In the genomic region with DNA sequence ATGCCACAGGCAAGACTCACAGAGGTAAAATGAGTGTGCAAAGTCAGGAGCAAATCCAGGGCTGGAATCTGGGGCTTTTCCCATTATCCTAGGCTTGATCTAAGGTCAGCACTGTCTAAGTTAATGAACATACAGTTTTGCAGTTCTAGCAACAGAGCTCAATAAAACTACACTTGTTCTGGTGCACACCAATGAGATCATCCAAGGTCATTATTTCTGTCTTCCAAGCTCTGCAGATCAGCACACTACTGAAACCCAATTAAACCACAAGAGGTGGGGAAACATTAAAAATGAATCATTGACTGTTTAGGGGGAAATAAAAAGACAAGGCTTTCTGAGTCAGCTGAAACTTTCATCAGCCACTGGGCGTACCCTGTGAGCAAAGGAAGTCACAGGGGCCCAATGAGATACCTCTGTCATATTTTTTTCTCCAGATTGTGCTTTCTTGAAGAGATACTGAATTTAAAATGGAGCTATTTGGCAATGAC, we compare ENCODE assay signal across 8 cellular contexts.
DNase-seq lines count a peak whose midpoint lies in the region; ATAC-seq and TF ChIP-seq lines count a peak whose summit lies in the region.

No MANE protein-coding gene starts in this region.

- no peaks in the 10 kb centered on the region for H4K20me1 ChIP-seq in IMR-90 (ENCODE audit: insufficient read depth, low read length)
- H4K20me1 ChIP-seq in osteoblast (ENCODE audit: insufficient read depth, low read length): no peaks in the 10 kb centered on the region

- H3K9ac ChIP-seq in IMR-90 (ENCODE audit: low read depth, low read length): no peak overlapping the region

- H3K56ac ChIP-seq in IMR-90 (ENCODE audit: extremely low read depth, insufficient read depth, low read length): no peak overlapping the region

- H2AFZ ChIP-seq in IMR-90 (replicated peaks; ENCODE audit: low read length, poor library complexity) (no peak overlapping the region), osteoblast (ENCODE audit: low read length) (no peak overlapping the region)

- H3K36me3 Mint-ChIP-seq in CD8-positive, alpha-beta memory T cell: no peaks in the 10 kb centered on the region
- H3K36me3 Mint-ChIP-seq in activated CD4-positive, alpha-beta memory T cell treated with anti-CD3 and anti-CD28 coated beads, Interleukin-2, amount 10 ng/mL, durations not matched to agents 7 days and 5 days (ENCODE audit: low read depth): no peaks in the 10 kb centered on the region

- H2BK5ac ChIP-seq in IMR-90 (ENCODE audit: low read depth, low read length, poor library complexity, severe bottlenecking): no peak overlapping the region

- no peak overlapping the region for H2AK9ac ChIP-seq in IMR-90 (replicated peaks; ENCODE audit: low read depth, low read length, poor library complexity)

- H3K4me3 Mint-ChIP-seq in CD8-positive, alpha-beta memory T cell: no peak overlapping the region
- H3K4me3 Mint-ChIP-seq in activated CD4-positive, alpha-beta memory T cell treated with anti-CD3 and anti-CD28 coated beads, Interleukin-2, amount 10 ng/mL, durations not matched to agents 7 days and 5 days: no peak overlapping the region

- CTCF ChIA-PET in GM10248 (lab: Yijun Ruan, JAX): interaction anchor here (0.8 to 1.4 kb wide), 3 partner anchors 8 to 17 kb away, joined by 3 to 5 read pairs (median 3); no protein-coding TSS in a partner anchor
- CTCF ChIA-PET in IMR-90 (lab: Yijun Ruan, JAX): interaction anchor here (1.7 kb wide), 1 partner anchor 10 kb away, joined by 5 read pairs; no protein-coding TSS in a partner anchor
- CTCF ChIA-PET in CD8-positive, alpha-beta memory T cell (lab: Charles Lee): no interaction called here
- CTCF ChIA-PET in activated CD4-positive, alpha-beta memory T cell treated with anti-CD3 and anti-CD28 coated beads, Interleukin-2, amount 10 ng/mL, durations not matched to agents 7 days and 5 days (lab: Charles Lee): no interaction called here

- peak overlapping the region; percentile 2; the same call in 1 of the 2 replicates for H2BK20ac ChIP-seq in IMR-90 (ENCODE audit: low read depth, low read length)

- H3K9me1 ChIP-seq in IMR-90 (ENCODE audit: insufficient read depth, low read length): 0 out of 2 replicates have a peak, but pooled peaks cover 5% of the 10 kb centered on the region

- H3K4me1 ChIP-seq in IMR-90 (ENCODE audit: control insufficient read depth, insufficient read depth, low read length) (peaks cover 20% of the 10 kb centered on the region), osteoblast (ENCODE audit: insufficient read depth, low read length) (peaks cover 50% of the 10 kb centered on the region)
- H3K4me1 ChIP-seq in CD8-positive, alpha-beta memory T cell (ENCODE audit: insufficient read depth, low read length): no peaks in the 10 kb centered on the region

- H3K79me1 ChIP-seq in IMR-90 (ENCODE audit: low read depth in 1 of 2, low read length in 2 of 2): no peaks in the 10 kb centered on the region

- no TSS peak for BruUV-seq in IMR-90 (replicated peaks; lab: Mats Ljungman, UMichigan)

- no peaks in the 10 kb centered on the region for H3K27me3 Mint-ChIP-seq in CD8-positive, alpha-beta memory T cell
- H3K27me3 Mint-ChIP-seq in activated CD4-positive, alpha-beta memory T cell treated with anti-CD3 and anti-CD28 coated beads, Interleukin-2, amount 10 ng/mL, durations not matched to agents 7 days and 5 days: no peaks in the 10 kb centered on the region

- in situ Hi-C loops in IMR-90 (cut with MboI; ENCODE audit: low sequenced_read_pairs): no loop called here

- no peak overlapping the region for H4K5ac ChIP-seq in IMR-90 (ENCODE audit: low read depth, low read length)

- no peak overlapping the region for H3K27ac Mint-ChIP-seq in CD8-positive, alpha-beta memory T cell
- H3K27ac Mint-ChIP-seq in activated CD4-positive, alpha-beta memory T cell treated with anti-CD3 and anti-CD28 coated beads, Interleukin-2, amount 10 ng/mL, durations not matched to agents 7 days and 5 days: no peak overlapping the region

- no peaks in the 10 kb centered on the region for H3K36me3 ChIP-seq in IMR-90 (ENCODE audit: control insufficient read depth, insufficient read depth, low read length)
- no peaks in the 10 kb centered on the region for H3K36me3 ChIP-seq in osteoblast (ENCODE audit: insufficient read depth, low read length)
- no peaks in the 10 kb centered on the region for H3K36me3 ChIP-seq in CD8-positive, alpha-beta memory T cell (ENCODE audit: insufficient read depth, low read length)

- peaks cover 0 to 13% (median 0%) of the 10 kb centered on the region in 5 donors for H3K9me3 Mint-ChIP-seq in CD8-positive, alpha-beta memory T cell
- H3K9me3 Mint-ChIP-seq in activated CD4-positive, alpha-beta memory T cell treated with anti-CD3 and anti-CD28 coated beads, Interleukin-2, amount 10 ng/mL, durations not matched to agents 7 days and 5 days: peaks cover 2% of the 10 kb centered on the region

- H3K9me3 ChIP-seq in IMR-90 (ENCODE audit: control insufficient read depth, insufficient read depth, low read length): peaks cover 2% of the 10 kb centered on the region
- no peaks in the 10 kb centered on the region for H3K9me3 ChIP-seq in osteoblast (ENCODE audit: low read depth, low read length)
- H3K9me3 ChIP-seq in CD8-positive, alpha-beta memory T cell (ENCODE audit: low read length): no peaks in the 10 kb centered on the region

- no peaks in the 10 kb centered on the region for H3K4me1 Mint-ChIP-seq in CD8-positive, alpha-beta memory T cell
- no peaks in the 10 kb centered on the region for H3K4me1 Mint-ChIP-seq in activated CD4-positive, alpha-beta memory T cell treated with anti-CD3 and anti-CD28 coated beads, Interleukin-2, amount 10 ng/mL, durations not matched to agents 7 days and 5 days

- H3K27me3 ChIP-seq in IMR-90 (ENCODE audit: control insufficient read depth, insufficient read depth, low read length) (no peaks in the 10 kb centered on the region), osteoblast (ENCODE audit: insufficient read depth, low read length) (no peaks in the 10 kb centered on the region)
- H3K27me3 ChIP-seq in CD8-positive, alpha-beta memory T cell (ENCODE audit: insufficient read depth, low read length, poor library complexity, severe bottlenecking): no peaks in the 10 kb centered on the region

- POLR2A ChIA-PET in GM10248 (lab: Yijun Ruan, JAX): no interaction called here
- POLR2A ChIA-PET in IMR-90 (lab: Charles Lee; ENCODE audit: unreplicated experiment): interaction anchor here (0.6 kb wide), 1 partner anchor 76 kb away, joined by 3 read pairs; no protein-coding TSS in a partner anchor
- POLR2A ChIA-PET in CD8-positive, alpha-beta memory T cell (lab: Charles Lee): no interaction called here
- POLR2A ChIA-PET in activated CD4-positive, alpha-beta memory T cell treated with anti-CD3 and anti-CD28 coated beads, Interleukin-2, amount 10 ng/mL, durations not matched to agents 7 days and 5 days (lab: Charles Lee): no interaction called here

- H3K79me2 ChIP-seq in osteoblast (ENCODE audit: insufficient read depth, low read length): no peaks in the 10 kb centered on the region

- H3K4me3 ChIP-seq in IMR-90 (ENCODE audit: insufficient read depth, low read depth, low read length) (no peak overlapping the region), osteoblast (ENCODE audit: insufficient read depth, low read length) (peak overlapping the region; percentile 18)
- H3K4me3 ChIP-seq in CD8-positive, alpha-beta memory T cell (ENCODE audit: low read length): no peak overlapping the region

- H2BK120ac ChIP-seq in IMR-90 (ENCODE audit: low read depth, low read length): peak overlapping the region; percentile 3; the same call in 1 of the 2 replicates

- intact Hi-C loops in IMR-90 (cut with micrococcal nuclease): loop anchor here (2.0 to 10.0 kb wide), 2 partner anchors 660 to 1734 kb away; no protein-coding TSS in a partner anchor

- no peak overlapping the region for H3K18ac ChIP-seq in IMR-90 (ENCODE audit: low read depth, low read length)

- dilution Hi-C loops in IMR-90 (cut with HindIII; ENCODE audit: low sequenced_read_pairs, unreplicated experiment): no loop called here

- no peak overlapping the region for H3K27ac ChIP-seq in IMR-90 (ENCODE audit: insufficient read depth, low read length)
- H3K27ac ChIP-seq in osteoblast (ENCODE audit: low read depth, low read length): peak overlapping the region; percentile 91
- no peak overlapping the region for H3K27ac ChIP-seq in CD8-positive, alpha-beta memory T cell (ENCODE audit: low read depth, low read length)

- peak overlapping the region; percentile 57; the same call in 1 of the 2 replicates for H3K14ac ChIP-seq in IMR-90 (replicated peaks; ENCODE audit: low read depth, low read length)

- DNase-seq in GM10248 (ENCODE audit: extremely low spot score) (peak; percentile 10), IMR-90 (peak; percentile 88), cerebellar cortex (ENCODE audit: low spot score) (peak; percentile 37), osteoblast (ENCODE audit: insufficient read length, low spot score, missing footprints) (peak; percentile 82)
- no peak for DNase-seq in activated naive CD4-positive, alpha-beta T cell (lab: John Stamatoyannopoulos, UW)
- DNase-seq in CD8-positive, alpha-beta memory T cell: no peak
- no peak for DNase-seq in activated CD4-positive, alpha-beta memory T cell treated with anti-CD3 and anti-CD28 coated beads, Interleukin-2, amount 10 ng/mL, durations not matched to agents 7 days and 5 days

- H3K23ac ChIP-seq in IMR-90 (ENCODE audit: low read depth, low read length): no peak overlapping the region

- TF ChIP-seq POLR2A in IMR-90 (IDR thresholded peaks at IDR 0.05; ENCODE audit: low read depth, low read length): no peak

- ATAC-seq in GM21529 (IDR thresholded peaks at IDR 0.05; ENCODE audit: unreplicated experiment) (peak; percentile 27), IMR-90 (ENCODE audit: low read depth) (peak; percentile 50)

- no peak overlapping the region for H2BK15ac ChIP-seq in IMR-90 (ENCODE audit: low read depth, low read length)

- H3K4me2 ChIP-seq in IMR-90 (ENCODE audit: low read depth, low read length): peak overlapping the region; percentile 16; the same call in 1 of the 2 replicates
- H3K4me2 ChIP-seq in osteoblast (ENCODE audit: insufficient read depth, low read length): peak overlapping the region; percentile 83

- no peak overlapping the region for H2AK5ac ChIP-seq in IMR-90 (ENCODE audit: low read depth, low read length)

- WGBS in IMR-90 (ENCODE audit: extremely low coverage in 2 of 2, insufficient read length in 1 of 2), 2 experiments: no CpG with 5 or more reads among the region's 1 CpG

- no peak overlapping the region for H4K91ac ChIP-seq in IMR-90 (ENCODE audit: insufficient read depth, low read depth, low read length)

- H4K8ac ChIP-seq in IMR-90 (ENCODE audit: low read depth in 2 of 2, low read length in 2 of 2): no peak overlapping the region

- TF ChIP-seq RAD21 in IMR-90 (IDR thresholded peaks at IDR 0.05; ENCODE audit: low read length): no peak

- H3K4ac ChIP-seq in IMR-90 (ENCODE audit: low read depth, low read length): peak overlapping the region; percentile 0; the same call in 1 of the 2 replicates

- no peak for TF ChIP-seq CTCF in GM10248 (IDR thresholded peaks at IDR 0.05; ENCODE audit: control extremely low read depth, extremely low read depth, low read depth, missing control alignments)
- no peak for TF ChIP-seq CTCF in IMR-90 (conservative IDR thresholded peaks at IDR 0.05; ENCODE audit: low read depth, low read length)
- no peak for TF ChIP-seq CTCF in osteoblast (IDR thresholded peaks at IDR 0.05; ENCODE audit: extremely low read depth, low read depth, low read length)

TF ChIP-seq in IMR-90, 13 proteins besides CTCF, POLR2A, EP300 and RAD21 (continues in another document):
- no peak for TF ChIP-seq RCOR1 (IDR thresholded peaks at IDR 0.05; ENCODE audit: insufficient replicate concordance, low read length)

Comparison
In these comparisons a context has a peak if more than half of its experiments do, and no peak if none do; other contexts are left out.
1. DNase-seq: peak in GM10248 (single experiment), IMR-90 (single experiment), cerebellar cortex (single experiment) and osteoblast (single experiment); none in activated naive CD4-positive, alpha-beta T cell (0 of 4), CD8-positive, alpha-beta memory T cell (0 of 5) and activated CD4-positive, alpha-beta memory T cell treated with anti-CD3 and anti-CD28 coated beads, Interleukin-2, amount 10 ng/mL, durations not matched to agents 7 days and 5 days (single experiment).
2. CTCF ChIA-PET loops: an anchor here in GM10248 (0.8 to 1.4 kb wide) and IMR-90 (1.7 kb wide); none called in CD8-positive, alpha-beta memory T cell and activated CD4-positive, alpha-beta memory T cell treated with anti-CD3 and anti-CD28 coated beads, Interleukin-2, amount 10 ng/mL, durations not matched to agents 7 days and 5 days.